In the genomic region with DNA sequence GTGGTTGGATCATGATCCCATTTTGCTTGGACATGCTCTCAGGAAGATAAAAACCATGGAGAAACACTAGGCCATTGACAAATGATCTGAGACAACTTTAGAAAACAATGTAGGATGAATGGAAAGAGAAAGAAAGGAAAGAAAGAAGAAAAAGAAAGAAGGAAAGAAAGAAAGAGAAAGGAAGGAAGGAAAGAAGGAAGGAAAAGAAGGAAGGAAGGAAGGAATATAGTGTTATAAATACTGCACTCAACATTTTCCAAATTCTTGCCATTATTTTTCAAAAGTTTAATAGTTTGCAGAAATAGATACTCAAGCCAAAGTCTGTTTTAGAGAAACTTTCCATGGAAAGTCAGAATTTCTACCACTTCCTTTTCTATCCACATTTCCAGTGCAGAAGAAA, we compare ENCODE assay signal across 36 cellular contexts. TPM values are rescaled to one million over a fixed set of nuclear protein-coding genes. Genes with fewer than 3 reads are reported as not detected.
"Had no signal": no experiment of that assay in that cellular context is flagged by ENCODE, and none has a peak within 500 bp of the region (broad histone marks: within the 10 kb centered on the region; RNA-seq: fewer than 3 reads in every experiment).

No MANE protein-coding gene starts in this region.

- H3K36me3 ChIP-seq: esophagus squamous epithelium, ovary, suprapubic skin, thyroid gland, vagina had no signal

- H3K4me1 Mint-ChIP-seq: naive thymus-derived CD8-positive, alpha-beta T cell; stimulated activated memory B cell treated with anti-CD40 and anti-IgM and Interleukin-4, amounts not matched to agents 10 μg/mL and 1 μg/mL and 100 μg/mL, for 72 hours had no signal

- DNase-seq: cortex of kidney; effector memory CD8-positive, alpha-beta T cell; esophagus squamous epithelium; foreskin melanocyte; glutamatergic neuron; heart right ventricle; hippocampal formation; left cardiac atrium; left lung; mesendoderm; midbrain; naive thymus-derived CD8-positive, alpha-beta T cell; occipital lobe; ovary; posterior cingulate gyrus; psoas muscle; right cardiac atrium; spleen; stimulated activated CD4-positive, alpha-beta T cell treated with anti-CD3 and anti-CD28 coated beads, Interleukin-4, amount 100 ng/mL, for 4 hours; stimulated activated naive CD8-positive, alpha-beta T cell treated with anti-CD3 and anti-CD28 coated beads, Interleukin-15, Interleukin-2, amounts not matched to agents 100 U/mL and 50 U/mL, for 24 hours; thyroid gland; trophoblast cell had no signal

- ATAC-seq: effector memory CD8-positive, alpha-beta T cell; heart right ventricle; left cardiac atrium; left lung; naive thymus-derived CD8-positive, alpha-beta T cell; psoas muscle; right cardiac atrium; stimulated activated memory B cell treated with anti-CD40 and anti-IgM and Interleukin-4, amounts not matched to agents 10 μg/mL and 1 μg/mL and 100 μg/mL, for 72 hours; stimulated activated naive CD8-positive, alpha-beta T cell treated with anti-CD3 and anti-CD28 coated beads, Interleukin-15, Interleukin-2, amounts not matched to agents 100 U/mL and 50 U/mL, for 24 hours had no signal

- H3K27me3 ChIP-seq: esophagus squamous epithelium, heart right ventricle, left lung, ovary, spleen, suprapubic skin, thyroid gland, vagina had no signal

- H3K9me3 ChIP-seq: esophagus squamous epithelium, heart right ventricle, left lung, ovary, psoas muscle, suprapubic skin, thyroid gland, vagina had no signal

- FAIRE-seq: endometrium, islet of Langerhans had no signal

- H3K4me1 ChIP-seq: esophagus squamous epithelium, left lung, psoas muscle, spleen, suprapubic skin, thyroid gland, vagina had no signal

- H3K4me3 ChIP-seq: esophagus squamous epithelium, heart right ventricle, left lung, ovary, psoas muscle, skin epidermis, spleen, suprapubic skin, thyroid gland, vagina had no signal

- H3K27ac Mint-ChIP-seq: stimulated activated memory B cell treated with anti-CD40 and anti-IgM and Interleukin-4, amounts not matched to agents 10 μg/mL and 1 μg/mL and 100 μg/mL, for 72 hours had no signal

- H3K4me3 Mint-ChIP-seq: effector memory CD8-positive, alpha-beta T cell; naive thymus-derived CD8-positive, alpha-beta T cell; stimulated activated memory B cell treated with anti-CD40 and anti-IgM and Interleukin-4, amounts not matched to agents 10 μg/mL and 1 μg/mL and 100 μg/mL, for 72 hours had no signal

- H3K27me3 Mint-ChIP-seq: effector memory CD8-positive, alpha-beta T cell; naive thymus-derived CD8-positive, alpha-beta T cell; stimulated activated memory B cell treated with anti-CD40 and anti-IgM and Interleukin-4, amounts not matched to agents 10 μg/mL and 1 μg/mL and 100 μg/mL, for 72 hours had no signal

- H3K27ac ChIP-seq: esophagus squamous epithelium, heart right ventricle, left lung, ovary, psoas muscle, skin epidermis, spleen, suprapubic skin, thyroid gland, vagina had no signal

RNA-seq across cellular contexts. Expression of a gene that starts 39.2 kb away (rescaled TPM):
- total RNA-seq: dermis microvascular lymphatic vessel endothelial cell; esophagus squamous epithelium; heart right ventricle; kidney epithelial cell; left cardiac atrium; left lung; lower leg skin; lung microvascular endothelial cell; mucosa of gallbladder; naive thymus-derived CD8-positive, alpha-beta T cell; ovary; psoas muscle; renal cortical epithelial cell; right cardiac atrium; spleen; suprapubic skin; thyroid gland; ureter; vagina had no signal
- polyA plus RNA-seq: heart right ventricle; naive thymus-derived CD8-positive, alpha-beta T cell; neural cell; ovary; right cardiac atrium; spleen had no signal
